9 cellular contexts compared by ENCODE assay signal in genomic region chr17:73292031-73292531, GRCh38. TPM values are rescaled to one million over a fixed set of nuclear protein-coding genes. Genes with fewer than 3 reads are reported as not detected.
A peak's percentile ranks its signal among the peaks of the same experiment; 100 is the strongest.
DNase-seq lines count a peak whose midpoint lies in the region; ATAC-seq and TF ChIP-seq lines count a peak whose summit lies in the region.
"Had no signal": no experiment of that assay in that cellular context is flagged by ENCODE, and none has a peak within 500 bp of the region (broad histone marks: within the 10 kb centered on the region; RNA-seq: fewer than 3 reads in every experiment).

No MANE protein-coding gene starts in this region.

- H3K9me3 ChIP-seq in CD8-positive, alpha-beta T cell (ENCODE audit: low read length): no peaks in the 10 kb centered on the region

- DNase-seq in GM12865 (ENCODE audit: low read depth): no peak
- no peak for DNase-seq in WTC11 (ENCODE audit: low spot score)
- DNase-seq in Right ventricle myocardium inferior (ENCODE audit: missing footprints): peak; percentile 84
- DNase-seq in renal cortical epithelial cell (ENCODE audit: low read depth): peak; percentile 98
- no peak for DNase-seq in CD8-positive, alpha-beta T cell
- DNase-seq in cerebellar cortex (ENCODE audit: low spot score): no peak
- DNase-seq: NCI-H146 had no signal

- H3K9me3 Mint-ChIP-seq in WTC11: no peaks in the 10 kb centered on the region
- H3K9me3 Mint-ChIP-seq in CD8-positive, alpha-beta T cell: no peaks in the 10 kb centered on the region

- no peak for ATAC-seq in WTC11
- peak; percentile 77 for ATAC-seq in Right ventricle myocardium inferior
- ATAC-seq in HG02759 (IDR thresholded peaks at IDR 0.05; ENCODE audit: unreplicated experiment): no peak
- no peak for ATAC-seq in CD8-positive, alpha-beta T cell
- ATAC-seq in HG03095 (IDR thresholded peaks at IDR 0.05; ENCODE audit: unreplicated experiment): no peak

- H3K27ac ChIP-seq in CD8-positive, alpha-beta T cell (ENCODE audit: low read depth, low read length): no peak overlapping the region

- H3K4me3 Mint-ChIP-seq in WTC11: no peak overlapping the region
- H3K4me3 Mint-ChIP-seq in CD8-positive, alpha-beta T cell: no peak overlapping the region

- POLR2A ChIA-PET in WTC11 (lab: Charles Lee): interaction anchor here (0.5 to 1.2 kb wide), 2 partner anchors 9 to 51 kb away, joined by 4 read pairs; no protein-coding TSS in a partner anchor
- POLR2A ChIA-PET in CD8-positive, alpha-beta T cell (lab: Charles Lee): no interaction called here

- TF ChIP-seq CTCF in GM12865 (IDR thresholded peaks at IDR 0.05; ENCODE audit: insufficient read depth, low read depth, low read length, missing control alignments): no peak
- TF ChIP-seq CTCF in WTC11 (IDR thresholded peaks at IDR 0.05): no peak
- no peak for TF ChIP-seq CTCF in CD8-positive, alpha-beta T cell (IDR thresholded peaks at IDR 0.05)

- CTCF ChIA-PET in WTC11 (lab: Charles Lee): interaction anchor here (1.3 to 3.1 kb wide), 2 partner anchors 11 to 78 kb away, joined by 3 to 10 read pairs; no protein-coding TSS in a partner anchor
- CTCF ChIA-PET in CD8-positive, alpha-beta T cell (lab: Charles Lee): interaction anchor here (0.6 to 1.7 kb wide), 3 partner anchors 37 to 78 kb away, joined by 3 to 5 read pairs (median 4); no protein-coding TSS in a partner anchor

- peaks cover 14% of the 10 kb centered on the region for H3K4me1 Mint-ChIP-seq in WTC11
- H3K4me1 Mint-ChIP-seq in CD8-positive, alpha-beta T cell (ENCODE audit: low read depth): peaks cover 3% of the 10 kb centered on the region

- no peaks in the 10 kb centered on the region for H3K27me3 Mint-ChIP-seq in WTC11 (ENCODE audit: low read depth)
- peaks cover 4% of the 10 kb centered on the region for H3K27me3 Mint-ChIP-seq in CD8-positive, alpha-beta T cell (ENCODE audit: low read depth)

- intact Hi-C loops in Right ventricle myocardium inferior (cut with DNase I): loop anchor here (2.0 kb wide), 1 partner anchor 17 kb away; no protein-coding TSS in a partner anchor
- intact Hi-C loops in CD8-positive, alpha-beta T cell (cut with DNase I, micrococcal nuclease): no loop called here

- H3K36me3 Mint-ChIP-seq in WTC11: no peaks in the 10 kb centered on the region
- no peaks in the 10 kb centered on the region for H3K36me3 Mint-ChIP-seq in CD8-positive, alpha-beta T cell

- peaks cover 4% of the 10 kb centered on the region for H3K4me1 ChIP-seq in CD8-positive, alpha-beta T cell (ENCODE audit: insufficient read depth, low read length)

- H3K36me3 ChIP-seq in CD8-positive, alpha-beta T cell (ENCODE audit: insufficient read depth, low read length): no peaks in the 10 kb centered on the region

- H3K4me3 ChIP-seq in GM12865 (ENCODE audit: low read depth, low read length): peak overlapping the region; percentile 57
- no peak overlapping the region for H3K4me3 ChIP-seq in CD8-positive, alpha-beta T cell (ENCODE audit: low read depth, low read length)

- H3K27ac Mint-ChIP-seq in WTC11: peak overlapping the region; percentile 63; the same call in 1 of the 2 replicates
- H3K27ac Mint-ChIP-seq in CD8-positive, alpha-beta T cell: no peak overlapping the region

- no peaks in the 10 kb centered on the region for H3K27me3 ChIP-seq in CD8-positive, alpha-beta T cell (ENCODE audit: insufficient read depth, low read length)

TF ChIP-seq in WTC11, 78 proteins besides CTCF, POLR2A, EP300 and RAD21:
- TF ChIP-seq ZNF512 (CRISPR knock-in tag; IDR thresholded peaks at IDR 0.05; ENCODE audit: borderline replicate concordance): no peak
- no peak for TF ChIP-seq TCF7 (CRISPR knock-in tag; IDR thresholded peaks at IDR 0.05; ENCODE audit: low read depth)
- no peak for TF ChIP-seq ZBTB21 (CRISPR knock-in tag; IDR thresholded peaks at IDR 0.05; ENCODE audit: borderline replicate concordance)
- no peak for TF ChIP-seq PRDM15 (CRISPR knock-in tag; IDR thresholded peaks at IDR 0.05)
- no peak for TF ChIP-seq ATF1 (CRISPR knock-in tag; IDR thresholded peaks at IDR 0.05)
- TF ChIP-seq ZMAT4 (CRISPR knock-in tag; IDR thresholded peaks at IDR 0.05): no peak
- no peak for TF ChIP-seq CDX4 (CRISPR knock-in tag; IDR thresholded peaks at IDR 0.05; ENCODE audit: borderline replicate concordance)
- TF ChIP-seq ZNF396 (CRISPR knock-in tag; IDR thresholded peaks at IDR 0.05; ENCODE audit: borderline replicate concordance): no peak
- TF ChIP-seq ZNF425 (CRISPR knock-in tag; conservative IDR thresholded peaks at IDR 0.05): no peak
- TF ChIP-seq NFE2L1 (CRISPR knock-in tag; IDR thresholded peaks at IDR 0.05): no peak
- no peak for TF ChIP-seq FOXP1 (CRISPR knock-in tag; IDR thresholded peaks at IDR 0.05; ENCODE audit: borderline replicate concordance)
- no peak for TF ChIP-seq NFATC4 (CRISPR knock-in tag; IDR thresholded peaks at IDR 0.05)

RNA-seq across cellular contexts. Expression of gene CDC42EP4, which starts 19.7 kb away (rescaled TPM):
- 17.0 to 18.8 TPM (median 18.4 TPM) in 3 replicates for total RNA-seq in WTC11 (2021)
- total RNA-seq in Right ventricle myocardium inferior: 58.8 TPM
- 26.9 and 70.2 TPM in 2 replicates for total RNA-seq in renal cortical epithelial cell
- 1 to 10 TPM; 3.5 to 4.4 TPM for total RNA-seq in CD8-positive, alpha-beta T cell

RNA-seq across cellular contexts. Expression of gene CPSF4L, which starts 30.4 kb away (rescaled TPM):
- total RNA-seq in WTC11 (2021): not detected in 3 replicates
- not detected for total RNA-seq in Right ventricle myocardium inferior
- not detected in 2 replicates for total RNA-seq in renal cortical epithelial cell
- total RNA-seq in CD8-positive, alpha-beta T cell: not detected

Comparison
In these comparisons a context has a peak if more than half of its experiments do, and no peak if none do; other contexts are left out.
1. DNase-seq: peak in Right ventricle myocardium inferior (single experiment) and renal cortical epithelial cell (single experiment); none in GM12865 (single experiment), WTC11 (single experiment), CD8-positive, alpha-beta T cell (0 of 7) and cerebellar cortex (single experiment).